1 cellular context compared by ENCODE assay signal in genomic region chr1:57232500-57232899, GRCh38.
TF ChIP-seq lines count a peak whose summit lies in the region.

No MANE protein-coding gene starts in this region.

TF ChIP-seq in K562, 482 proteins besides CTCF, POLR2A, EP300 and RAD21:
- TF ChIP-seq NR0B1 (IDR thresholded peaks at IDR 0.05; ENCODE audit: partially characterized antibody) (no peak), HMGXB4 (CRISPR knock-in tag; IDR thresholded peaks at IDR 0.05) (no peak), ZKSCAN8 (CRISPR knock-in tag; IDR thresholded peaks at IDR 0.05) (peak; percentile 79), CTCFL (IDR thresholded peaks at IDR 0.05; ENCODE audit: borderline replicate concordance, insufficient read depth, low read depth, low read length, poor library complexity, severe bottlenecking) (peak; percentile 2)
TF ChIP-seq in K562: peak in this region for 2.
